In the genomic region with DNA sequence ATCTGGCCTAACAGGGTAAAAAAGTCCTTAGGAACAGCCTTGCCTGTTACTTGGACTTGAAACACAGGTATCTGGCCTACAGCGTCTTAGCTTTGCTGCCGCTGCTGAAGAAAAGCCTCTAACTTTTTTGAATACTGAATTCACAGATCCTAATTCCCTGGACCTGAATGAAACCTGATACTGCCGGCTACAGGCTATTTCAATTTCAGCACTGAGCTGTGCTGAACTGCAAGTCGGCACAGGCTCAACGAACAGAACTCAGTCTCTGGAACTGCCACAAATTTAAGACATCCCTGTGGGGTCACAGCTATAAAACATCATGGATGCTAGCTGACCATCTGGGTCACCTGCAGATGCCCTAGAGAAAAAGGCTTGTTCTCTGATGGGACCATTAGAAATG, we compare ENCODE assay signal across 17 cellular contexts. TPM values are rescaled to one million over a fixed set of nuclear protein-coding genes. Genes with fewer than 3 reads are reported as not detected.
DNase-seq lines count a peak whose midpoint lies in the region; ATAC-seq and TF ChIP-seq lines count a peak whose summit lies in the region.
"Had no signal": no experiment of that assay in that cellular context is flagged by ENCODE, and none has a peak within 500 bp of the region (broad histone marks: within the 10 kb centered on the region; RNA-seq: fewer than 3 reads in every experiment).

No MANE protein-coding gene starts in this region.

- no peak overlapping the region for H3K27ac ChIP-seq in cardiac muscle cell
- no peak overlapping the region; a peak in 1 of 4 replicates for H3K27ac ChIP-seq in SK-N-SH (ENCODE audit: low read depth in 2 of 2, low read length in 1 of 2)
- H3K27ac ChIP-seq in aorta (ENCODE audit: low read depth in 1 of 2, low read length in 2 of 2) = no peak overlapping the region
- no peak overlapping the region for H3K27ac ChIP-seq in suprapubic skin
- H3K27ac ChIP-seq: parathyroid adenoma had no signal

- no peak for TF ChIP-seq POLR2A in suprapubic skin (IDR thresholded peaks at IDR 0.05)

- peak; percentile 69 for ATAC-seq in aorta (ENCODE audit: low FRiP score)
- ATAC-seq: activated T-helper 17 cell treated with anti-CD3 and anti-CD28 coated beads, Interleukin-2, amount 50 U/mL, for 72 hours had no signal

- H4K20me1 ChIP-seq in SK-N-SH (ENCODE audit: insufficient read depth) = no peaks in the 10 kb centered on the region

- no peaks in the 10 kb centered on the region for H3F3A ChIP-seq in SK-N-SH (replicated peaks; ENCODE audit: insufficient read depth)

- WGBS in SK-N-SH (ENCODE audit: low lambda C conversion rate) = 6% methylated on average over 5 of the region's 5 CpGs
- WGBS in aorta, 2 donors = 8 to 29% methylated on average over 5 of the region's 5 CpGs
- WGBS in suprapubic skin = 22% methylated on average over 5 of the region's 5 CpGs

- no peak overlapping the region for H3K4me3 ChIP-seq in cardiac muscle cell
- peak overlapping the region; percentile 0 to 12; a peak in 1 of 4 replicates for H3K4me3 ChIP-seq in SK-N-SH (ENCODE audit: low read depth in 2 of 2, low read length in 1 of 2)
- no peak overlapping the region for H3K4me3 ChIP-seq in fibroblast of villous mesenchyme (ENCODE audit: low read depth, low read length)
- no peak overlapping the region for H3K4me3 ChIP-seq in aorta (ENCODE audit: low read length in 2 of 2)
- no peak overlapping the region for H3K4me3 ChIP-seq in suprapubic skin

- TF ChIP-seq CTCF in cardiac muscle cell (IDR thresholded peaks at IDR 0.05; ENCODE audit: low read depth, low read length) (no peak), SK-N-SH (IDR thresholded peaks at IDR 0.05) (no peak), fibroblast of villous mesenchyme (IDR thresholded peaks at IDR 0.05; ENCODE audit: insufficient read depth, low read depth, low read length) (no peak), suprapubic skin (IDR thresholded peaks at IDR 0.05) (no peak)

- H3K27me3 ChIP-seq in cardiac muscle cell (no peaks in the 10 kb centered on the region), SK-N-SH (ENCODE audit: insufficient read depth) (no peaks in the 10 kb centered on the region; the same call in 1 of the 2 replicates), aorta (ENCODE audit: control insufficient read depth in 1 of 2, insufficient read depth in 2 of 2, low read length in 1 of 2) (no peaks in the 10 kb centered on the region), suprapubic skin (no peaks in the 10 kb centered on the region)

- no peak for TF ChIP-seq RAD21 in SK-N-SH (IDR thresholded peaks at IDR 0.05; ENCODE audit: low read length)

- no peak overlapping the region for H2AFZ ChIP-seq in SK-N-SH (ENCODE audit: low read depth)
- H2AFZ ChIP-seq: parathyroid adenoma had no signal

- POLR2A ChIA-PET in SK-N-SH (lab: Yijun Ruan, JAX) = no interaction called here

- CTCF ChIA-PET in SK-N-SH (lab: Yijun Ruan, JAX) = no interaction called here

- H3K4me1 ChIP-seq in cardiac muscle cell (ENCODE audit: low read depth) (peaks cover 6% of the 10 kb centered on the region), SK-N-SH (ENCODE audit: control insufficient read depth in 1 of 2, insufficient read depth in 2 of 2, low read depth in 1 of 2, low read length in 1 of 2) (no peaks in the 10 kb centered on the region), aorta (ENCODE audit: control insufficient read depth in 1 of 2, insufficient read depth in 2 of 2, low read length in 2 of 2) (no peaks in the 10 kb centered on the region), suprapubic skin (peaks cover 6% of the 10 kb centered on the region)
- H3K4me1 ChIP-seq: parathyroid adenoma had no signal

- no peak for TF ChIP-seq EP300 in SK-N-SH (IDR thresholded peaks at IDR 0.05; ENCODE audit: borderline replicate concordance in 1 of 2, low read depth in 1 of 2, low read length in 1 of 2)
- TF ChIP-seq EP300 in suprapubic skin (IDR thresholded peaks at IDR 0.05) = no peak

- no peaks in the 10 kb centered on the region for H3K9me3 ChIP-seq in cardiac muscle cell (ENCODE audit: low read depth)
- no peaks in the 10 kb centered on the region for H3K9me3 ChIP-seq in SK-N-SH
- no peaks in the 10 kb centered on the region for H3K9me3 ChIP-seq in aorta (ENCODE audit: control insufficient read depth, low read length)
- no peaks in the 10 kb centered on the region for H3K9me3 ChIP-seq in suprapubic skin

- H3K9me2 ChIP-seq in SK-N-SH = no peaks in the 10 kb centered on the region

- H3K79me2 ChIP-seq in SK-N-SH (ENCODE audit: insufficient read depth) = no peaks in the 10 kb centered on the region
- H3K79me2 ChIP-seq: parathyroid adenoma had no signal

- peak; percentile 35 to 70 for DNase-seq in cardiac muscle cell (ENCODE audit: low read depth in 1 of 2, low spot score in 1 of 2)
- no peak for DNase-seq in cardiac septum (ENCODE audit: low spot score)
- no peak for DNase-seq in SK-N-SH
- DNase-seq in fibroblast of villous mesenchyme (ENCODE audit: low read depth) = peak; percentile 33
- no peak for DNase-seq in aorta
- DNase-seq in RKO (ENCODE audit: low spot score) = no peak
- no peak for DNase-seq in activated T-cell treated with anti-CD3 and anti-CD28 coated beads for 4 hours
- DNase-seq in suprapubic skin (ENCODE audit: low spot score in 2 of 2) = no peak
- DNase-seq: activated CD4-positive, alpha-beta T cell treated with anti-CD3 and anti-CD28 coated beads, Interleukin-2, amount 10 ng/mL, durations not matched to agents 7 days and 5 days; AML-193; Karpas-422; midbrain; NCI-H187 treated with DMSO at 0.1 percent for 48 hours had no signal

- H3K36me3 ChIP-seq in cardiac muscle cell (no peaks in the 10 kb centered on the region), SK-N-SH (replicated peaks in 1 of 2; ENCODE audit: control insufficient read depth in 1 of 2, insufficient read depth in 2 of 2, low read length in 1 of 2) (no peaks in the 10 kb centered on the region), aorta (ENCODE audit: control insufficient read depth in 1 of 2, insufficient read depth in 2 of 2, low read length in 1 of 2) (no peaks in the 10 kb centered on the region), suprapubic skin (no peaks in the 10 kb centered on the region)

- no peak overlapping the region for H3K9ac ChIP-seq in SK-N-SH
- H3K9ac ChIP-seq: parathyroid adenoma had no signal

- intact Hi-C loops in cardiac septum (cut with DNase I) (no loop called here), aorta (cut with DNase I) (no loop called here)

- 0 out of 2 replicates have a peak overlapping the region, but pooled peaks have one; percentile 26 for H3K4me2 ChIP-seq in SK-N-SH

TF ChIP-seq in SK-N-SH, 30 proteins besides CTCF, POLR2A, EP300 and RAD21:
- TF ChIP-seq TCF12 (IDR thresholded peaks at IDR 0.05) (no peak), NFIC (IDR thresholded peaks at IDR 0.05; ENCODE audit: borderline replicate concordance) (no peak), POLR2AphosphoS5 (IDR thresholded peaks at IDR 0.05; ENCODE audit: low read depth, low read length) (no peak), MEF2A (IDR thresholded peaks at IDR 0.05; ENCODE audit: borderline replicate concordance, low read depth) (no peak), NRF1 (IDR thresholded peaks at IDR 0.05; ENCODE audit: low read depth, low read length) (no peak), RXRA (IDR thresholded peaks at IDR 0.05; ENCODE audit: borderline replicate concordance, low read depth) (no peak)
- TF ChIP-seq, protein P1, sequence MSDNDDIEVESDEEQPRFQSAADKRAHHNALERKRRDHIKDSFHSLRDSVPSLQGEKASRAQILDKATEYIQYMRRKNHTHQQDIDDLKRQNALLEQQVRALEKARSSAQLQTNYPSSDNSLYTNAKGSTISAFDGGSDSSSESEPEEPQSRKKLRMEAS (IDR thresholded peaks at IDR 0.05; ENCODE audit: low read depth) = no peak
- TF ChIP-seq, protein P2, sequence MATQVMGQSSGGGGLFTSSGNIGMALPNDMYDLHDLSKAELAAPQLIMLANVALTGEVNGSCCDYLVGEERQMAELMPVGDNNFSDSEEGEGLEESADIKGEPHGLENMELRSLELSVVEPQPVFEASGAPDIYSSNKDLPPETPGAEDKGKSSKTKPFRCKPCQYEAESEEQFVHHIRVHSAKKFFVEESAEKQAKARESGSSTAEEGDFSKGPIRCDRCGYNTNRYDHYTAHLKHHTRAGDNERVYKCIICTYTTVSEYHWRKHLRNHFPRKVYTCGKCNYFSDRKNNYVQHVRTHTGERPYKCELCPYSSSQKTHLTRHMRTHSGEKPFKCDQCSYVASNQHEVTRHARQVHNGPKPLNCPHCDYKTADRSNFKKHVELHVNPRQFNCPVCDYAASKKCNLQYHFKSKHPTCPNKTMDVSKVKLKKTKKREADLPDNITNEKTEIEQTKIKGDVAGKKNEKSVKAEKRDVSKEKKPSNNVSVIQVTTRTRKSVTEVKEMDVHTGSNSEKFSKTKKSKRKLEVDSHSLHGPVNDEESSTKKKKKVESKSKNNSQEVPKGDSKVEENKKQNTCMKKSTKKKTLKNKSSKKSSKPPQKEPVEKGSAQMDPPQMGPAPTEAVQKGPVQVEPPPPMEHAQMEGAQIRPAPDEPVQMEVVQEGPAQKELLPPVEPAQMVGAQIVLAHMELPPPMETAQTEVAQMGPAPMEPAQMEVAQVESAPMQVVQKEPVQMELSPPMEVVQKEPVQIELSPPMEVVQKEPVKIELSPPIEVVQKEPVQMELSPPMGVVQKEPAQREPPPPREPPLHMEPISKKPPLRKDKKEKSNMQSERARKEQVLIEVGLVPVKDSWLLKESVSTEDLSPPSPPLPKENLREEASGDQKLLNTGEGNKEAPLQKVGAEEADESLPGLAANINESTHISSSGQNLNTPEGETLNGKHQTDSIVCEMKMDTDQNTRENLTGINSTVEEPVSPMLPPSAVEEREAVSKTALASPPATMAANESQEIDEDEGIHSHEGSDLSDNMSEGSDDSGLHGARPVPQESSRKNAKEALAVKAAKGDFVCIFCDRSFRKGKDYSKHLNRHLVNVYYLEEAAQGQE (IDR thresholded peaks at IDR 0.05; ENCODE audit: low read depth, low read length) = peak; percentile 71
TF ChIP-seq in SK-N-SH: peak in this region for 1.

RNA-seq across cellular contexts. Expression of a gene that starts 7.2 kb away (rescaled TPM):
- 0.42 and 0.54 TPM in 2 replicates for total RNA-seq in cardiac muscle cell
- 0.30 TPM in 1 of 2 replicates, not detected in the other for polyA plus RNA-seq in cardiac muscle cell
- total RNA-seq in cardiac septum = not detected
- polyA plus RNA-seq in SK-N-SH (2012; rRNA removed) = 2.2 and 2.3 TPM in 2 replicates
- polyA plus RNA-seq in SK-N-SH (2012; cell fraction: cytosol; rRNA removed) = 1.6 and 2.5 TPM in 2 replicates
- 3.0 and 3.3 TPM in 2 replicates for polyA plus RNA-seq in SK-N-SH (2012; cell fraction: nucleus; rRNA removed)
- not detected in 2 replicates for total RNA-seq in fibroblast of villous mesenchyme
- total RNA-seq in aorta = not detected
- polyA plus RNA-seq in aorta = under 1 TPM in 1 of 2 donors, not detected in 1; 0.20 TPM
- total RNA-seq in suprapubic skin = not detected
- total RNA-seq: activated CD4-positive, alpha-beta T cell treated with anti-CD3 and anti-CD28 coated beads, Interleukin-2, amount 10 ng/mL, durations not matched to agents 7 days and 5 days; activated T-helper 17 cell treated with anti-CD3 and anti-CD28 coated beads, Interleukin-2, amount 50 U/mL, for 72 hours; OCI-LY7; urinary bladder had no signal
- polyA plus RNA-seq: urinary bladder had no signal

RNA-seq across cellular contexts. Expression of a gene that starts 55.0 kb away (rescaled TPM):
- not detected in 2 replicates for total RNA-seq in cardiac muscle cell
- not detected in 2 replicates for polyA plus RNA-seq in cardiac muscle cell
- total RNA-seq in cardiac septum = not detected
- polyA plus RNA-seq in SK-N-SH (2012; rRNA removed) = 0.02 TPM in 1 of 2 replicates, not detected in the other
- 0.04 and 0.09 TPM in 2 replicates for polyA plus RNA-seq in SK-N-SH (2012; cell fraction: cytosol; rRNA removed)
- 0.05 TPM in 2 replicates for polyA plus RNA-seq in SK-N-SH (2012; cell fraction: nucleus; rRNA removed)
- total RNA-seq in fibroblast of villous mesenchyme = not detected in 2 replicates
- not detected for total RNA-seq in aorta
- not detected for polyA plus RNA-seq in aorta
- not detected for total RNA-seq in suprapubic skin
- total RNA-seq: activated CD4-positive, alpha-beta T cell treated with anti-CD3 and anti-CD28 coated beads, Interleukin-2, amount 10 ng/mL, durations not matched to agents 7 days and 5 days; activated T-helper 17 cell treated with anti-CD3 and anti-CD28 coated beads, Interleukin-2, amount 50 U/mL, for 72 hours; OCI-LY7; urinary bladder had no signal
- polyA plus RNA-seq: urinary bladder had no signal

Comparison
In these comparisons a context has a peak if more than half of its experiments do, and no peak if none do; other contexts are left out.
1. DNase-seq: peak in cardiac muscle cell (2 of 2) and fibroblast of villous mesenchyme (single experiment); none in cardiac septum (single experiment), SK-N-SH (single experiment), aorta (0 of 2), RKO (single experiment), activated T-cell treated with anti-CD3 and anti-CD28 coated beads for 4 hours (single experiment) and suprapubic skin (0 of 2).
2. H3K4me3 ChIP-seq: peak in SK-N-SH (2 of 2); none in cardiac muscle cell (single experiment), fibroblast of villous mesenchyme (single experiment), aorta (0 of 2) and suprapubic skin (single experiment).